1 cellular context compared by ENCODE assay signal in the genomic region with DNA sequence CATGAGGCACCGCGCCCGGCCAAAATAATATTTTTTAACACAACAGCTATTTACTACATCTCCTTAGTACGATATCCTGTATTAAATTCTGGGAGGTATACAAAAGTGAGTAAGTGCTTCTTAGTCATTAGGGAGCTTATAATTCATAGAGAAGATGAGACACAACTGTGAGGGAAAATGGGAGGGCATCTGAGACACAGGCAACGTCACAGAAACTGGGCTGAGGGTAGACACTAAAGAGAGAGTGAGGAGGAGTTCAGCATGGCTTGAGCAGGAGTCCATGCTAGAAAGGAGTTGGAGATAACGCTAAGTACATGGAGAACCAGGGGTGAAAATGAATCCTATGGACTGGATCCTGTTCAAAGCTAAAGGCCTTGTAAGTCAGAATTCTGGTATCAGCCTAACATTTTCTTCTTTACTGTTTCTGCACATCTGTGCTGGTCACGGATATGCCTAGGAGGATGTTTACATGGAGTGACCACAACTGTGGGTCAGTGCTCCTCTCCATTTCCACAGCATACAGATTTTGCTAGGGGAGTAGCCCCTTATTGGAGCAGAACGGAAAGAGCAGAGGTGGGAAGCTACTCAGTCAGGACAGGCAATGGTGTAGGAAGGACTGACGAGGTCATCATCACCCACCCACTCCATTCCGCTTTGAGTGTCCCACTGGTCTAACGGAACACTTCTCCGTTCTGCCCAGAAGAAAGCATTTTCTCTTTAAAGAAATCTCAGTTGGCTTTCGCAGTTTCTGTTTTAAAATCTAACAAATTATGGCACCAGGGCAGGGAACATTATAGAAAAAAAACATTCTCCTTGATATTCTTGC.
TF ChIP-seq lines count a peak whose summit lies in the region.

No MANE protein-coding gene starts in this region.

TF ChIP-seq in H1, 55 proteins besides CTCF, POLR2A, EP300 and RAD21 (continued from another document):
- TF ChIP-seq ATF3 (IDR thresholded peaks at IDR 0.05; ENCODE audit: insufficient read depth, low read depth, low read length) (no peak), SIX5 (IDR thresholded peaks at IDR 0.05; ENCODE audit: low read depth, low read length) (no peak)
